In the genomic region with DNA sequence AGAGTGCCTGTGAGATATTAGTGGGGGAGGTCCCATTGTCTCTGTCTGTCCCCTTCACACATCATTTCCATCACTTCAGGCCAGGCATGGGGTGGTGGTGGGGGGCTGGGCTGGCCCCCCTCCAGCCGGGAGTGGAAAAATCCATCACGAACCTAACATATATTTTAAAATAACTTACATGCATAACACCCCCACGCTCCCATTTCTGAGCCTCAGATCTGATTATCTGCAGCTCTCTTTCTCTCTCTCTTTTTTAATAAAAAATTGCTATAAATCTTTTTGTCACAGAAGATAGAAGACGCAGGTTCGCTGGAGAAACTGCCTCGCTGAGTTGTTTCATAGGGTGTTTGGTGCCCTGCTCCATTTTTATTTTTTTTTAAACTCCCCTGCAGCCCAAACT, we compare ENCODE assay signal across 17 cellular contexts.
DNase-seq lines count a peak whose midpoint lies in the region; ATAC-seq and TF ChIP-seq lines count a peak whose summit lies in the region.
"Had no signal": no experiment of that assay in that cellular context is flagged by ENCODE, and none has a peak within 500 bp of the region (broad histone marks: within the 10 kb centered on the region; RNA-seq: fewer than 3 reads in every experiment).

No MANE protein-coding gene starts in this region.

- TF ChIP-seq CTCF in Loucy (conservative IDR thresholded peaks at IDR 0.05; ENCODE audit: low read length) (no peak), nephron (IDR thresholded peaks at IDR 0.05; ENCODE audit: unreplicated experiment in 3 of 3) (no peak), prostate gland (IDR thresholded peaks at IDR 0.05) (no peak)

- no peaks in the 10 kb centered on the region for H3K9me2 ChIP-seq in Loucy (replicated peaks; ENCODE audit: low read depth, low read length)

- 76% methylated on average over 6 of the region's 6 CpGs for WGBS in prostate gland

- H4K20me1 ChIP-seq in Loucy (ENCODE audit: insufficient read depth, low read length, poor library complexity, severe bottlenecking): no peaks in the 10 kb centered on the region
- H4K20me1 ChIP-seq: BLaER1 had no signal

- H3K27me3 ChIP-seq in Loucy (ENCODE audit: insufficient read depth, low read length, poor library complexity, severe bottlenecking): no peaks in the 10 kb centered on the region
- no peaks in the 10 kb centered on the region for H3K27me3 ChIP-seq in prostate gland (replicated peaks; ENCODE audit: insufficient read depth)
- H3K27me3 ChIP-seq: BE2C, BLaER1 had no signal

- no peaks in the 10 kb centered on the region for H3K79me2 ChIP-seq in Loucy (ENCODE audit: insufficient read depth, low read length)

- no peak overlapping the region for H3K4me3 ChIP-seq in Loucy (ENCODE audit: low read length, poor library complexity, severe bottlenecking)
- no peak overlapping the region for H3K4me3 ChIP-seq in prostate gland
- H3K4me3 ChIP-seq: BLaER1 had no signal

- H3K9me3 ChIP-seq in Loucy (ENCODE audit: insufficient read depth, low read depth, low read length) (no peaks in the 10 kb centered on the region), prostate gland (no peaks in the 10 kb centered on the region)
- H3K9me3 ChIP-seq: BE2C had no signal

- no peaks in the 10 kb centered on the region for H3K9me3 Mint-ChIP-seq in nephron
- H3K9me3 Mint-ChIP-seq: CD4-positive, alpha-beta memory T cell; CD8-positive, alpha-beta memory T cell had no signal

- peak overlapping the region; percentile 53 to 74 (median 58) for H3K27ac Mint-ChIP-seq in nephron
- H3K27ac Mint-ChIP-seq: CD4-positive, CD25-positive, alpha-beta regulatory T cell had no signal

- intact Hi-C loops in prostate gland (cut with DNase I): no loop called here

- H3K4me1 ChIP-seq in Loucy (ENCODE audit: insufficient read depth, low read length, poor library complexity, severe bottlenecking) (peaks cover 21% of the 10 kb centered on the region), prostate gland (replicated peaks) (no peaks in the 10 kb centered on the region)
- H3K4me1 ChIP-seq: BE2C had no signal

- peak overlapping the region; percentile 42 for H3K4me2 ChIP-seq in Loucy (ENCODE audit: low read depth, low read length, poor library complexity, severe bottlenecking)
- H3K4me2 ChIP-seq: BLaER1 had no signal

- H3K4me3 Mint-ChIP-seq in nephron: no peak overlapping the region
- H3K4me3 Mint-ChIP-seq: CD14-positive monocyte; CD4-positive, alpha-beta memory T cell; CD4-positive, CD25-positive, alpha-beta regulatory T cell had no signal

- H3K36me3 ChIP-seq in Loucy (ENCODE audit: insufficient read depth, low read length) (no peaks in the 10 kb centered on the region), prostate gland (no peaks in the 10 kb centered on the region)
- H3K36me3 ChIP-seq: BE2C, BLaER1 had no signal

- H3K9ac ChIP-seq in Loucy (ENCODE audit: low read depth, low read length, poor library complexity, severe bottlenecking): no peak overlapping the region
- H3K9ac ChIP-seq: BLaER1 had no signal

- H3K27ac ChIP-seq in prostate gland: no peak overlapping the region
- H3K27ac ChIP-seq: BLaER1 had no signal

- no peak for TF ChIP-seq POLR2A in prostate gland (IDR thresholded peaks at IDR 0.05)

- peaks cover 9% of the 10 kb centered on the region for H3K27me3 Mint-ChIP-seq in nephron (ENCODE audit: low read depth)
- H3K27me3 Mint-ChIP-seq: CD4-positive, alpha-beta memory T cell had no signal

- peaks cover 39% of the 10 kb centered on the region for H3K4me1 Mint-ChIP-seq in nephron
- H3K4me1 Mint-ChIP-seq: CD14-positive monocyte; CD4-positive, alpha-beta memory T cell had no signal

- ATAC-seq in GM18867 (IDR thresholded peaks at IDR 0.05; ENCODE audit: unreplicated experiment): no peak

- DNase-seq in prostate gland (ENCODE audit: low spot score): no peak
- no peak for DNase-seq in stimulated activated naive CD4-positive, alpha-beta T cell (lab: John Stamatoyannopoulos, UW)
- DNase-seq: 8988T; ACHN; BE2C; C1 segment of cervical spinal cord; CD4-positive, alpha-beta memory T cell; CD4-positive, CD25-positive, alpha-beta regulatory T cell; CD8-positive, alpha-beta memory T cell; COR-L47; DMS79 treated with DMSO at 0.1 percent for 48 hours; GF-D8 had no signal

- H3F3A ChIP-seq in Loucy (ENCODE audit: low read depth): no peaks in the 10 kb centered on the region

- no peak overlapping the region for H2AFZ ChIP-seq in Loucy (ENCODE audit: low read length)

- no peaks in the 10 kb centered on the region for H3K36me3 Mint-ChIP-seq in nephron (ENCODE audit: low read depth)
- H3K36me3 Mint-ChIP-seq: CD14-positive monocyte; CD4-positive, alpha-beta memory T cell; CD4-positive, CD25-positive, alpha-beta regulatory T cell; CD8-positive, alpha-beta memory T cell had no signal
